Comparison of ENCODE assay signal across 1 cellular context in the genomic region with DNA sequence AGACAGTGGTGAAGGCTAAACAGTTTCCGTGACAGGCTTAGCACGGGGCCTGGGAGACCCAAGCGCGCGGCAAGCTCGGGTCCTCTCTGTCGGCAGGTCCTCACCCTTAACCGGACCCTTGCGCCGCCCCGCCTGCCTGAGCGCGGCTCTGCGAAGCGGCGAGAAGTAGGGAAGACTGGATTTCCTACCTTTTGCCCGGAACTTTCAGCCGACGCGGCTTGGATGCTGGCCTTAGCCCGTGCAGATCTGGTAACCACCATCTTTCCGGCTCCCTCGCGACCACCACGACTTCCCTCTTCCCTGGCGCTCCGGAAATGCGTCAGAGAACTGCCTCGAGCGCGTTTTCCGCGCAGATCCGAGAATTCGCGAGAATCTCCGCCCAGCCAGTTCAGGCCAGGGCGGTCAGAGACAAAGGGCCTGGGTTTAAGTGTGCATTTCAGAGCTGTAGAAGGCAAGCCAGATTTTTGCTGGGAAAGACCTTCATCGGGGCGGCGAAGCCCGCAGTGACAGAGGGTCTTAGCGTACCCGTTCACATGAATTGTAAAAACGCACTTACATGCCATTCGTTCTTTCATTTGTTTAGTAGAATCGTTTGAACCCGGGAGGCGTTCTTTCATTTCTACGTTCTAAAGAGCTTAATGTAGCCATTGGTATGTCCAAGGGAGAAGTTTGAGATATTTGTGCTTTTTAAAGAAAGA.
TF ChIP-seq lines count a peak whose summit lies in the region.

A gene with protein sequence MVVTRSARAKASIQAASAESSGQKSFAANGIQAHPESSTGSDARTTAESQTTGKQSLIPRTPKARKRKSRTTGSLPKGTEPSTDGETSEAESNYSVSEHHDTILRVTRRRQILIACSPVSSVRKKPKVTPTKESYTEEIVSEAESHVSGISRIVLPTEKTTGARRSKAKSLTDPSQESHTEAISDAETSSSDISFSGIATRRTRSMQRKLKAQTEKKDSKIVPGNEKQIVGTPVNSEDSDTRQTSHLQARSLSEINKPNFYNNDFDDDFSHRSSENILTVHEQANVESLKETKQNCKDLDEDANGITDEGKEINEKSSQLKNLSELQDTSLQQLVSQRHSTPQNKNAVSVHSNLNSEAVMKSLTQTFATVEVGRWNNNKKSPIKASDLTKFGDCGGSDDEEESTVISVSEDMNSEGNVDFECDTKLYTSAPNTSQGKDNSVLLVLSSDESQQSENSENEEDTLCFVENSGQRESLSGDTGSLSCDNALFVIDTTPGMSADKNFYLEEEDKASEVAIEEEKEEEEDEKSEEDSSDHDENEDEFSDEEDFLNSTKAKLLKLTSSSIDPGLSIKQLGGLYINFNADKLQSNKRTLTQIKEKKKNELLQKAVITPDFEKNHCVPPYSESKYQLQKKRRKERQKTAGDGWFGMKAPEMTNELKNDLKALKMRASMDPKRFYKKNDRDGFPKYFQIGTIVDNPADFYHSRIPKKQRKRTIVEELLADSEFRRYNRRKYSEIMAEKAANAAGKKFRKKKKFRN (minus strand): TSS at position 318 of the 698 bp plus-strand sequence. CDS start 58 bp downstream, at position 260.

TF ChIP-seq in HepG2, 621 proteins besides CTCF, POLR2A, EP300 and RAD21 (continued from another document and continues in another):
- peak; percentile 80 for TF ChIP-seq SRSF1 (optimal IDR thresholded peaks at IDR 0.05; ENCODE audit: low read depth, low read length)
- TF ChIP-seq CHD2 (IDR thresholded peaks at IDR 0.05; ENCODE audit: low read depth, low read length): peak; percentile 95
- peak; percentile 71; the same call in 1 of the 2 replicates for TF ChIP-seq NFKBIZ (CRISPR knock-in tag; IDR thresholded peaks at IDR 0.05)
- peak; percentile 71 for TF ChIP-seq SP4 (CRISPR knock-in tag; IDR thresholded peaks at IDR 0.05)
- no peak for TF ChIP-seq KDM6A (CRISPR knock-in tag; IDR thresholded peaks at IDR 0.05; ENCODE audit: low read depth)
- no peak for TF ChIP-seq WIZ (CRISPR knock-in tag; IDR thresholded peaks at IDR 0.05)
- TF ChIP-seq PHF20 (CRISPR knock-in tag; IDR thresholded peaks at IDR 0.05): peak; percentile 99
- TF ChIP-seq SOX5 (CRISPR knock-in tag; IDR thresholded peaks at IDR 0.05; ENCODE audit: borderline replicate concordance): peak; percentile 55
- TF ChIP-seq ZNF10 (CRISPR knock-in tag; IDR thresholded peaks at IDR 0.05; ENCODE audit: borderline replicate concordance, low read depth): no peak
- peak; percentile 97; the same call in 1 of the 2 replicates for TF ChIP-seq ARNT2 (CRISPR knock-in tag; IDR thresholded peaks at IDR 0.05; ENCODE audit: low read depth)
- no peak; the same call in 1 of the 2 replicates for TF ChIP-seq ZFP36L1 (CRISPR knock-in tag; IDR thresholded peaks at IDR 0.05)
- no peak for TF ChIP-seq TCF7L2 (IDR thresholded peaks at IDR 0.05; ENCODE audit: low read depth, low read length)
- TF ChIP-seq, protein P1, sequence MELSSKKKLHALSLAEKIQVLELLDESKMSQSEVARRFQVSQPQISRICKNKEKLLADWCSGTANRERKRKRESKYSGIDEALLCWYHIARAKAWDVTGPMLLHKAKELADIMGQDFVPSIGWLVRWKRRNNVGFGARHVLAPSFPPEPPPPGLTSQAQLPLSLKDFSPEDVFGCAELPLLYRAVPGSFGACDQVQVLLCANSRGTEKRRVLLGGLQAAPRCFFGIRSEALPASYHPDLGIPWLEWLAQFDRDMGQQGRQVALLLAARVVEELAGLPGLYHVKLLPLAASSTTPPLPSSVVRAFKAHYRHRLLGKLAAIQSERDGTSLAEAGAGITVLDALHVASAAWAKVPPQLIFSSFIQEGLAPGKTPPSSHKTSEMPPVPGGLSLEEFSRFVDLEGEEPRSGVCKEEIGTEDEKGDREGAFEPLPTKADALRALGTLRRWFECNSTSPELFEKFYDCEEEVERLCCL (CRISPR knock-in tag; IDR thresholded peaks at IDR 0.05; ENCODE audit: borderline replicate concordance): no peak; the same call in 1 of the 2 replicates
- peak; percentile 81; the same call in 1 of the 2 replicates for TF ChIP-seq ZNF614 (CRISPR knock-in tag; IDR thresholded peaks at IDR 0.05; ENCODE audit: borderline replicate concordance)
- TF ChIP-seq SRF (IDR thresholded peaks at IDR 0.05; ENCODE audit: low read depth, low read length): no peak
- TF ChIP-seq ZNF780A (CRISPR knock-in tag; IDR thresholded peaks at IDR 0.05): no peak
- TF ChIP-seq, protein P2, sequence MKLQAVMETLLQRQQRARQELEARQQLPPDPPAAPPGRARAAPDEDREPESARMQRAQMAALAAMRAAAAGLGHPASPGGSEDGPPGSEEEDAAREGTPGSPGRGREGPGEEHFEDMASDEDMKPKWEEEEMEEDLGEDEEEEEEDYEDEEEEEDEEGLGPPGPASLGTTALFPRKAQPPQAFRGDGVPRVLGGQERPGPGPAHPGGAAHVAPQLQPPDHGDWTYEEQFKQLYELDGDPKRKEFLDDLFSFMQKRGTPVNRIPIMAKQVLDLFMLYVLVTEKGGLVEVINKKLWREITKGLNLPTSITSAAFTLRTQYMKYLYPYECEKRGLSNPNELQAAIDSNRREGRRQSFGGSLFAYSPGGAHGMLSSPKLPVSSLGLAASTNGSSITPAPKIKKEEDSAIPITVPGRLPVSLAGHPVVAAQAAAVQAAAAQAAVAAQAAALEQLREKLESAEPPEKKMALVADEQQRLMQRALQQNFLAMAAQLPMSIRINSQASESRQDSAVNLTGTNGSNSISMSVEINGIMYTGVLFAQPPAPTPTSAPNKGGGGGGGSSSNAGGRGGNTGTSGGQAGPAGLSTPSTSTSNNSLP (IDR thresholded peaks at IDR 0.05; ENCODE audit: low read depth, low read length): no peak
- TF ChIP-seq, protein P3, sequence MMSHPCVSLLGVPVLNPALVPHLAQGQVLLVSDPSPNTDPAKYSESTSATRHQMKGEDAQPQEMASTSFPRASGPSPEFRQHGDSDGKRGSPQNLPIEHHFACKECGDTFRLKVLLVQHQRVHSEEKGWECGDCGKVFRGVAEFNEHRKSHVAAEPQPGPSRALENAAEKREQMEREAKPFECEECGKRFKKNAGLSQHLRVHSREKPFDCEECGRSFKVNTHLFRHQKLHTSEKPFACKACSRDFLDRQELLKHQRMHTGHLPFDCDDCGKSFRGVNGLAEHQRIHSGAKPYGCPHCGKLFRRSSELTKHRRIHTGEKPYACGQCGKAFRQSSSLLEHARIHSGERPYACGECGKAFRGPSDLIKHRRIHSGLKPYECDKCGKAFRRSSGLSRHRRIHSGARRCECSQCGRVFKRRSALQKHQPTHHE (CRISPR knock-in tag; IDR thresholded peaks at IDR 0.05; ENCODE audit: borderline replicate concordance): peak; percentile 62; the same call in 1 of the 2 replicates
- no peak for TF ChIP-seq ZBTB20 (CRISPR knock-in tag; IDR thresholded peaks at IDR 0.05; ENCODE audit: borderline replicate concordance, low read depth)
- TF ChIP-seq, protein P4, sequence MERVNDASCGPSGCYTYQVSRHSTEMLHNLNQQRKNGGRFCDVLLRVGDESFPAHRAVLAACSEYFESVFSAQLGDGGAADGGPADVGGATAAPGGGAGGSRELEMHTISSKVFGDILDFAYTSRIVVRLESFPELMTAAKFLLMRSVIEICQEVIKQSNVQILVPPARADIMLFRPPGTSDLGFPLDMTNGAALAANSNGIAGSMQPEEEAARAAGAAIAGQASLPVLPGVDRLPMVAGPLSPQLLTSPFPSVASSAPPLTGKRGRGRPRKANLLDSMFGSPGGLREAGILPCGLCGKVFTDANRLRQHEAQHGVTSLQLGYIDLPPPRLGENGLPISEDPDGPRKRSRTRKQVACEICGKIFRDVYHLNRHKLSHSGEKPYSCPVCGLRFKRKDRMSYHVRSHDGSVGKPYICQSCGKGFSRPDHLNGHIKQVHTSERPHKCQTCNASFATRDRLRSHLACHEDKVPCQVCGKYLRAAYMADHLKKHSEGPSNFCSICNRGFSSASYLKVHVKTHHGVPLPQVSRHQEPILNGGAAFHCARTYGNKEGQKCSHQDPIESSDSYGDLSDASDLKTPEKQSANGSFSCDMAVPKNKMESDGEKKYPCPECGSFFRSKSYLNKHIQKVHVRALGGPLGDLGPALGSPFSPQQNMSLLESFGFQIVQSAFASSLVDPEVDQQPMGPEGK (CRISPR knock-in tag; IDR thresholded peaks at IDR 0.05): 0 out of 2 replicates have a peak, but pooled peaks have one; percentile 10
- no peak for TF ChIP-seq MAFF (IDR thresholded peaks at IDR 0.05; ENCODE audit: low read depth, low read length)
- no peak for TF ChIP-seq ZNF292 (CRISPR knock-in tag; IDR thresholded peaks at IDR 0.05; ENCODE audit: borderline replicate concordance, low read depth)
- TF ChIP-seq MATR3 (CRISPR knock-in tag; IDR thresholded peaks at IDR 0.05): no peak
- TF ChIP-seq, protein P5, sequence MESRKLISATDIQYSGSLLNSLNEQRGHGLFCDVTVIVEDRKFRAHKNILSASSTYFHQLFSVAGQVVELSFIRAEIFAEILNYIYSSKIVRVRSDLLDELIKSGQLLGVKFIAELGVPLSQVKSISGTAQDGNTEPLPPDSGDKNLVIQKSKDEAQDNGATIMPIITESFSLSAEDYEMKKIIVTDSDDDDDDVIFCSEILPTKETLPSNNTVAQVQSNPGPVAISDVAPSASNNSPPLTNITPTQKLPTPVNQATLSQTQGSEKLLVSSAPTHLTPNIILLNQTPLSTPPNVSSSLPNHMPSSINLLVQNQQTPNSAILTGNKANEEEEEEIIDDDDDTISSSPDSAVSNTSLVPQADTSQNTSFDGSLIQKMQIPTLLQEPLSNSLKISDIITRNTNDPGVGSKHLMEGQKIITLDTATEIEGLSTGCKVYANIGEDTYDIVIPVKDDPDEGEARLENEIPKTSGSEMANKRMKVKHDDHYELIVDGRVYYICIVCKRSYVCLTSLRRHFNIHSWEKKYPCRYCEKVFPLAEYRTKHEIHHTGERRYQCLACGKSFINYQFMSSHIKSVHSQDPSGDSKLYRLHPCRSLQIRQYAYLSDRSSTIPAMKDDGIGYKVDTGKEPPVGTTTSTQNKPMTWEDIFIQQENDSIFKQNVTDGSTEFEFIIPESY (CRISPR knock-in tag; IDR thresholded peaks at IDR 0.05): no peak
- peak; percentile 59; the same call in 1 of the 2 replicates for TF ChIP-seq ETV6 (CRISPR knock-in tag; conservative IDR thresholded peaks at IDR 0.05)
- no peak for TF ChIP-seq RARG (CRISPR knock-in tag; IDR thresholded peaks at IDR 0.05; ENCODE audit: low read depth)
- no peak for TF ChIP-seq PCBP2 (optimal IDR thresholded peaks at IDR 0.05; ENCODE audit: low read depth, low read length, poor library complexity, severe bottlenecking)
- TF ChIP-seq ZFP37 (CRISPR knock-in tag; IDR thresholded peaks at IDR 0.05; ENCODE audit: borderline replicate concordance): peak; percentile 77; the same call in 1 of the 2 replicates
- no peak for TF ChIP-seq ZNF749 (CRISPR knock-in tag; IDR thresholded peaks at IDR 0.05; ENCODE audit: borderline replicate concordance)
- TF ChIP-seq ZNF446 (CRISPR knock-in tag; IDR thresholded peaks at IDR 0.05): peak; percentile 80; the same call in 1 of the 2 replicates
- TF ChIP-seq, protein P6, sequence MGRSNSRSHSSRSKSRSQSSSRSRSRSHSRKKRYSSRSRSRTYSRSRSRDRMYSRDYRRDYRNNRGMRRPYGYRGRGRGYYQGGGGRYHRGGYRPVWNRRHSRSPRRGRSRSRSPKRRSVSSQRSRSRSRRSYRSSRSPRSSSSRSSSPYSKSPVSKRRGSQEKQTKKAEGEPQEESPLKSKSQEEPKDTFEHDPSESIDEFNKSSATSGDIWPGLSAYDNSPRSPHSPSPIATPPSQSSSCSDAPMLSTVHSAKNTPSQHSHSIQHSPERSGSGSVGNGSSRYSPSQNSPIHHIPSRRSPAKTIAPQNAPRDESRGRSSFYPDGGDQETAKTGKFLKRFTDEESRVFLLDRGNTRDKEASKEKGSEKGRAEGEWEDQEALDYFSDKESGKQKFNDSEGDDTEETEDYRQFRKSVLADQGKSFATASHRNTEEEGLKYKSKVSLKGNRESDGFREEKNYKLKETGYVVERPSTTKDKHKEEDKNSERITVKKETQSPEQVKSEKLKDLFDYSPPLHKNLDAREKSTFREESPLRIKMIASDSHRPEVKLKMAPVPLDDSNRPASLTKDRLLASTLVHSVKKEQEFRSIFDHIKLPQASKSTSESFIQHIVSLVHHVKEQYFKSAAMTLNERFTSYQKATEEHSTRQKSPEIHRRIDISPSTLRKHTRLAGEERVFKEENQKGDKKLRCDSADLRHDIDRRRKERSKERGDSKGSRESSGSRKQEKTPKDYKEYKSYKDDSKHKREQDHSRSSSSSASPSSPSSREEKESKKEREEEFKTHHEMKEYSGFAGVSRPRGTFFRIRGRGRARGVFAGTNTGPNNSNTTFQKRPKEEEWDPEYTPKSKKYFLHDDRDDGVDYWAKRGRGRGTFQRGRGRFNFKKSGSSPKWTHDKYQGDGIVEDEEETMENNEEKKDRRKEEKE (IDR thresholded peaks at IDR 0.05): no peak
- peak; percentile 72; the same call in 1 of the 2 replicates for TF ChIP-seq ZNF788 (CRISPR knock-in tag; IDR thresholded peaks at IDR 0.05; ENCODE audit: borderline replicate concordance)
- TF ChIP-seq ZNF773 (CRISPR knock-in tag; IDR thresholded peaks at IDR 0.05; ENCODE audit: borderline replicate concordance): peak; percentile 44; the same call in 1 of the 2 replicates
- TF ChIP-seq TMF1 (CRISPR knock-in tag; IDR thresholded peaks at IDR 0.05; ENCODE audit: low read depth): peak; percentile 86
- TF ChIP-seq, protein P7, sequence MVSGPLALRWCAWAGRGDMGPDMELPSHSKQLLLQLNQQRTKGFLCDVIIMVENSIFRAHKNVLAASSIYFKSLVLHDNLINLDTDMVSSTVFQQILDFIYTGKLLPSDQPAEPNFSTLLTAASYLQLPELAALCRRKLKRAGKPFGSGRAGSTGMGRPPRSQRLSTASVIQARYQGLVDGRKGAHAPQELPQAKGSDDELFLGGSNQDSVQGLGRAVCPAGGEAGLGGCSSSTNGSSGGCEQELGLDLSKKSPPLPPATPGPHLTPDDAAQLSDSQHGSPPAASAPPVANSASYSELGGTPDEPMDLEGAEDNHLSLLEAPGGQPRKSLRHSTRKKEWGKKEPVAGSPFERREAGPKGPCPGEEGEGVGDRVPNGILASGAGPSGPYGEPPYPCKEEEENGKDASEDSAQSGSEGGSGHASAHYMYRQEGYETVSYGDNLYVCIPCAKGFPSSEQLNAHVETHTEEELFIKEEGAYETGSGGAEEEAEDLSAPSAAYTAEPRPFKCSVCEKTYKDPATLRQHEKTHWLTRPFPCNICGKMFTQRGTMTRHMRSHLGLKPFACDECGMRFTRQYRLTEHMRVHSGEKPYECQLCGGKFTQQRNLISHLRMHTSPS (CRISPR knock-in tag; IDR thresholded peaks at IDR 0.05; ENCODE audit: low read depth): no peak
- TF ChIP-seq, protein P8, sequence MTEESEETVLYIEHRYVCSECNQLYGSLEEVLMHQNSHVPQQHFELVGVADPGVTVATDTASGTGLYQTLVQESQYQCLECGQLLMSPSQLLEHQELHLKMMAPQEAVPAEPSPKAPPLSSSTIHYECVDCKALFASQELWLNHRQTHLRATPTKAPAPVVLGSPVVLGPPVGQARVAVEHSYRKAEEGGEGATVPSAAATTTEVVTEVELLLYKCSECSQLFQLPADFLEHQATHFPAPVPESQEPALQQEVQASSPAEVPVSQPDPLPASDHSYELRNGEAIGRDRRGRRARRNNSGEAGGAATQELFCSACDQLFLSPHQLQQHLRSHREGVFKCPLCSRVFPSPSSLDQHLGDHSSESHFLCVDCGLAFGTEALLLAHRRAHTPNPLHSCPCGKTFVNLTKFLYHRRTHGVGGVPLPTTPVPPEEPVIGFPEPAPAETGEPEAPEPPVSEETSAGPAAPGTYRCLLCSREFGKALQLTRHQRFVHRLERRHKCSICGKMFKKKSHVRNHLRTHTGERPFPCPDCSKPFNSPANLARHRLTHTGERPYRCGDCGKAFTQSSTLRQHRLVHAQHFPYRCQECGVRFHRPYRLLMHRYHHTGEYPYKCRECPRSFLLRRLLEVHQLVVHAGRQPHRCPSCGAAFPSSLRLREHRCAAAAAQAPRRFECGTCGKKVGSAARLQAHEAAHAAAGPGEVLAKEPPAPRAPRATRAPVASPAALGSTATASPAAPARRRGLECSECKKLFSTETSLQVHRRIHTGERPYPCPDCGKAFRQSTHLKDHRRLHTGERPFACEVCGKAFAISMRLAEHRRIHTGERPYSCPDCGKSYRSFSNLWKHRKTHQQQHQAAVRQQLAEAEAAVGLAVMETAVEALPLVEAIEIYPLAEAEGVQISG (CRISPR knock-in tag; IDR thresholded peaks at IDR 0.05): peak; percentile 94
